8 cellular contexts compared by ENCODE assay signal in the genomic region with DNA sequence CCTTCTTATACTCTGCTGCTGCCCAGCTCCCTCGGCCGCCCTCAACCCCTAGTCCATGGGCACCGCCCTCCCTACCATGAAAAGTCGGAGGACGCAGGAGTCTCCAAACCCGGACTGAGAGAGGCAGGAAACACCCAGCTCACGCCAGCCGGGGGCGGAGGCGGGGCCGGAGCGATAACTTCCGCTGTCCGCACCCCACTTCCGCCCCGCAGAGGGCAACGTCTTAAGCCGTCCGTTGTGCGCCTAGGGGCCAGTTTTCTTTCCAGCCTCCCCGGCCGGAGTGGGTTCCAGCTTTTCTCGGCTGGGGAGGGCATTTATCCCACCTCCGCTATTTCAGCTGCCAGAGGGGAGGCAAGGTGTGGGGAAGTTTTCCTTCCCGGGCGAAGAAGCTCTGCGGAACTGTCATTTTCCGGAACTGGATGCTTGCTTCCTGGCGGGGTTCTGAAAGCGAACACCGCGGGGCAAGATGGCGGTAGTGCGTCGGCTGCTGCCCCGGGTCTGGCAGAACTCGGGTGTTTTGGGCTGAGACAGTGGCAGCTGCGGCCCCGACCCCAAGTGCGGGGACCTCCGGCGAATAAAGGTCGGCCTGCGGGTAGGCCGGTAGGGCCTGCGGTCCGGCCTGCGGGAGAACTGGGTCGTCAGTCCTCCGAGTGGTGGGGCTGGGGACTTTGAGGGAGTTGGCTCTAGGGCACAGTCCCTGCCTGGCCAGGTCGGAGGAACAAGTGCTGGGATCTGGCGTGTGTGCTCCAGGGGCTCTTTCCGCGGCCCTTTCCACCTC. TPM values are rescaled to one million over a fixed set of nuclear protein-coding genes. Genes with fewer than 3 reads are reported as not detected.
DNase-seq lines count a peak whose midpoint lies in the region; ATAC-seq and TF ChIP-seq lines count a peak whose summit lies in the region.

A gene with protein sequence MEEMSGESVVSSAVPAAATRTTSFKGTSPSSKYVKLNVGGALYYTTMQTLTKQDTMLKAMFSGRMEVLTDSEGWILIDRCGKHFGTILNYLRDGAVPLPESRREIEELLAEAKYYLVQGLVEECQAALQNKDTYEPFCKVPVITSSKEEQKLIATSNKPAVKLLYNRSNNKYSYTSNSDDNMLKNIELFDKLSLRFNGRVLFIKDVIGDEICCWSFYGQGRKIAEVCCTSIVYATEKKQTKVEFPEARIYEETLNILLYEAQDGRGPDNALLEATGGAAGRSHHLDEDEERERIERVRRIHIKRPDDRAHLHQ (minus strand): TSS at position 116 of the 778 bp plus-strand sequence. CDS start 38 bp downstream, at position 78.
A gene with protein sequence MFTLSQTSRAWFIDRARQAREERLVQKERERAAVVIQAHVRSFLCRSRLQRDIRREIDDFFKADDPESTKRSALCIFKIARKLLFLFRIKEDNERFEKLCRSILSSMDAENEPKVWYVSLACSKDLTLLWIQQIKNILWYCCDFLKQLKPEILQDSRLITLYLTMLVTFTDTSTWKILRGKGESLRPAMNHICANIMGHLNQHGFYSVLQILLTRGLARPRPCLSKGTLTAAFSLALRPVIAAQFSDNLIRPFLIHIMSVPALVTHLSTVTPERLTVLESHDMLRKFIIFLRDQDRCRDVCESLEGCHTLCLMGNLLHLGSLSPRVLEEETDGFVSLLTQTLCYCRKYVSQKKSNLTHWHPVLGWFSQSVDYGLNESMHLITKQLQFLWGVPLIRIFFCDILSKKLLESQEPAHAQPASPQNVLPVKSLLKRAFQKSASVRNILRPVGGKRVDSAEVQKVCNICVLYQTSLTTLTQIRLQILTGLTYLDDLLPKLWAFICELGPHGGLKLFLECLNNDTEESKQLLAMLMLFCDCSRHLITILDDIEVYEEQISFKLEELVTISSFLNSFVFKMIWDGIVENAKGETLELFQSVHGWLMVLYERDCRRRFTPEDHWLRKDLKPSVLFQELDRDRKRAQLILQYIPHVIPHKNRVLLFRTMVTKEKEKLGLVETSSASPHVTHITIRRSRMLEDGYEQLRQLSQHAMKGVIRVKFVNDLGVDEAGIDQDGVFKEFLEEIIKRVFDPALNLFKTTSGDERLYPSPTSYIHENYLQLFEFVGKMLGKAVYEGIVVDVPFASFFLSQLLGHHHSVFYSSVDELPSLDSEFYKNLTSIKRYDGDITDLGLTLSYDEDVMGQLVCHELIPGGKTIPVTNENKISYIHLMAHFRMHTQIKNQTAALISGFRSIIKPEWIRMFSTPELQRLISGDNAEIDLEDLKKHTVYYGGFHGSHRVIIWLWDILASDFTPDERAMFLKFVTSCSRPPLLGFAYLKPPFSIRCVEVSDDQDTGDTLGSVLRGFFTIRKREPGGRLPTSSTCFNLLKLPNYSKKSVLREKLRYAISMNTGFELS (plus strand): TSS at position 450 of the 778 bp plus-strand sequence. CDS start 5,918 bp downstream, outside the sequence.

- H3K4me1 Mint-ChIP-seq in activated CD4-positive, alpha-beta T cell treated with anti-CD3 and anti-CD28 coated beads for 36 hours, result peaks cover 43% of the 10 kb centered on the region
- peaks cover 49% of the 10 kb centered on the region for H3K4me1 Mint-ChIP-seq in chondrocyte (ENCODE audit: low read depth)

- DNase-seq in BJ (ENCODE audit: low read depth) (peak; percentile 28), NCI-H524 treated with DMSO at 0.1 percent for 48 hours (lab: John Stamatoyannopoulos, UW) (peak; percentile 48), chondrocyte (ENCODE audit: low spot score) (peak; percentile 95), kidney tubule cell (ENCODE audit: low spot score) (peak; percentile 91)
- DNase-seq in activated CD4-positive, alpha-beta T cell treated with anti-CD3 and anti-CD28 coated beads for 36 hours, result peak; percentile 92
- peak; percentile 63 to 65 for DNase-seq in stimulated activated CD4-positive, alpha-beta T cell treated with anti-CD3 and anti-CD28 coated beads, Interleukin-1b, Interleukin-23, amount 100 ng/mL, for 1 hour (ENCODE audit: low read depth in 2 of 2)

- TF ChIP-seq CTCF in BJ (IDR thresholded peaks at IDR 0.05; ENCODE audit: insufficient read depth, low read depth, low read length) (no peak), chondrocyte (IDR thresholded peaks at IDR 0.05) (peak; percentile 10)

- H3K36me3 ChIP-seq in BJ (ENCODE audit: control insufficient read depth, insufficient read depth, low read length), result peaks cover 12% of the 10 kb centered on the region

- no peaks in the 10 kb centered on the region for H3K36me3 Mint-ChIP-seq in activated CD4-positive, alpha-beta T cell treated with anti-CD3 and anti-CD28 coated beads for 36 hours (ENCODE audit: low read depth)
- H3K36me3 Mint-ChIP-seq in chondrocyte (ENCODE audit: low read depth), result no peaks in the 10 kb centered on the region

- intact Hi-C loops in activated CD4-positive, alpha-beta T cell treated with anti-CD3 and anti-CD28 coated beads for 36 hours (cut with DNase I, micrococcal nuclease), result loop anchor here (1.0 to 5.0 kb wide), 14 partner anchors 45 to 915 kb away; a partner anchor contains a TSS

- H3K4me3 ChIP-seq in BJ (ENCODE audit: low read depth, low read length), result peak within 1 kb of the TSS; percentile 84

- POLR2A ChIA-PET in BJ (lab: Charles Lee), result interaction anchor here (0.6 kb wide), 1 partner anchor 10 kb away, joined by 3 read pairs; no protein-coding TSS in a partner anchor
- POLR2A ChIA-PET in activated CD4-positive, alpha-beta T cell treated with anti-CD3 and anti-CD28 coated beads for 36 hours (lab: Charles Lee), result no interaction called here

- no peaks in the 10 kb centered on the region for H3K27me3 Mint-ChIP-seq in activated CD4-positive, alpha-beta T cell treated with anti-CD3 and anti-CD28 coated beads for 36 hours
- H3K27me3 Mint-ChIP-seq in chondrocyte (ENCODE audit: low read depth), result no peaks in the 10 kb centered on the region

- peak within 1 kb of the TSS; percentile 95 for H3K4me3 Mint-ChIP-seq in activated CD4-positive, alpha-beta T cell treated with anti-CD3 and anti-CD28 coated beads for 36 hours
- peak within 1 kb of the TSS; percentile 89 for H3K4me3 Mint-ChIP-seq in chondrocyte (ENCODE audit: unreplicated experiment)

- ATAC-seq in GM19328 (IDR thresholded peaks at IDR 0.05; ENCODE audit: unreplicated experiment), result peak; percentile 83
- ATAC-seq in HG03460 (IDR thresholded peaks at IDR 0.05; ENCODE audit: unreplicated experiment), result peak; percentile 85
- peak; percentile 97 for ATAC-seq in activated CD4-positive, alpha-beta T cell treated with anti-CD3 and anti-CD28 coated beads for 36 hours

- CTCF ChIA-PET in BJ (lab: Yijun Ruan, JAX), result interaction anchor here (0.7 to 5.8 kb wide), 5 partner anchors 8 to 49 kb away, joined by 4 to 40 read pairs (median 5); no protein-coding TSS in a partner anchor
- CTCF ChIA-PET in activated CD4-positive, alpha-beta T cell treated with anti-CD3 and anti-CD28 coated beads for 36 hours (lab: Charles Lee), result interaction anchor here (0.7 to 1.2 kb wide), 8 partner anchors 10 to 915 kb away, joined by 3 to 4 read pairs (median 3); a partner anchor contains a TSS

- H3K27ac Mint-ChIP-seq in activated CD4-positive, alpha-beta T cell treated with anti-CD3 and anti-CD28 coated beads for 36 hours, result peak within 1 kb of the TSS; percentile 99
- H3K27ac Mint-ChIP-seq in chondrocyte (ENCODE audit: unreplicated experiment), result peak within 1 kb of the TSS; percentile 99

- no peaks in the 10 kb centered on the region for H3K27me3 ChIP-seq in BJ (ENCODE audit: control insufficient read depth, insufficient read depth, low read length)

- no peaks in the 10 kb centered on the region for H3K9me3 Mint-ChIP-seq in activated CD4-positive, alpha-beta T cell treated with anti-CD3 and anti-CD28 coated beads for 36 hours (ENCODE audit: low read depth)
- H3K9me3 Mint-ChIP-seq in chondrocyte (ENCODE audit: low read depth), result no peaks in the 10 kb centered on the region

RNA-seq across cellular contexts. Expression of the first gene that starts in this region (rescaled TPM):
- polyA plus RNA-seq in BJ (2011; rRNA removed), result 154 and 172 TPM in 2 replicates
- 322 and 463 TPM in 2 replicates for polyA minus RNA-seq in BJ (2011; rRNA and poly(A)+ RNA removed)
- 10 to 100 TPM; 42.0 to 46.3 TPM for total RNA-seq in activated CD4-positive, alpha-beta T cell treated with anti-CD3 and anti-CD28 coated beads for 36 hours
- 57.2 to 80.4 TPM (median 73.4 TPM) in 3 replicates for total RNA-seq in chondrocyte

RNA-seq across cellular contexts. Expression of the second gene that starts in this region (rescaled TPM):
- polyA plus RNA-seq in BJ (2011; rRNA removed), result 38.9 and 43.9 TPM in 2 replicates
- 44.1 and 49.4 TPM in 2 replicates for polyA minus RNA-seq in BJ (2011; rRNA and poly(A)+ RNA removed)
- 10 to 100 TPM; 25.7 to 27.2 TPM for total RNA-seq in activated CD4-positive, alpha-beta T cell treated with anti-CD3 and anti-CD28 coated beads for 36 hours
- total RNA-seq in chondrocyte, result 32.9 to 39.5 TPM (median 33.8 TPM) in 3 replicates

Comparison
In these comparisons a context has a peak if more than half of its experiments do, and no peak if none do; other contexts are left out.
1. Peak in every context shown above with its lines: DNase-seq, ATAC-seq and H3K4me3 ChIP-seq.
2. DNase-seq: peak in every context shown above with its lines; median percentile 95 in chondrocyte; 92 in activated CD4-positive, alpha-beta T cell treated with anti-CD3 and anti-CD28 coated beads for 36 hours; 91 in kidney tubule cell; 64 in stimulated activated CD4-positive, alpha-beta T cell treated with anti-CD3 and anti-CD28 coated beads, Interleukin-1b, Interleukin-23, amount 100 ng/mL, for 1 hour; 48 in NCI-H524 treated with DMSO at 0.1 percent for 48 hours; 28 in BJ.